In genomic region chr2:20179755-20180594, GRCh38 we compare ENCODE assay signal across 1 cellular context.
TF ChIP-seq lines count a peak whose summit lies in the region.

No MANE protein-coding gene starts in this region.

TF ChIP-seq in HepG2, 621 proteins besides CTCF, POLR2A, EP300 and RAD21 (continued from another document and continues in another):
- TF ChIP-seq THAP9 (CRISPR knock-in tag; IDR thresholded peaks at IDR 0.05; ENCODE audit: borderline replicate concordance) (peak; percentile 49; the same call in 1 of the 2 replicates), ZNF256 (CRISPR knock-in tag; conservative IDR thresholded peaks at IDR 0.05) (no peak), IRF9 (CRISPR knock-in tag; IDR thresholded peaks at IDR 0.05; ENCODE audit: borderline replicate concordance) (no peak; the same call in 1 of the 2 replicates), PATZ1 (CRISPR knock-in tag; IDR thresholded peaks at IDR 0.05) (peak; percentile 70), MLX (CRISPR knock-in tag; IDR thresholded peaks at IDR 0.05) (no peak), ATF5 (CRISPR knock-in tag; IDR thresholded peaks at IDR 0.05; ENCODE audit: low read depth) (no peak; the same call in 1 of the 2 replicates), ZNF343 (CRISPR knock-in tag; IDR thresholded peaks at IDR 0.05) (no peak), ZNF775 (CRISPR knock-in tag; IDR thresholded peaks at IDR 0.05; ENCODE audit: borderline replicate concordance) (0 out of 2 replicates have a peak, but pooled peaks have one; percentile 25), ZNF598 (CRISPR knock-in tag; IDR thresholded peaks at IDR 0.05; ENCODE audit: borderline replicate concordance) (peak; percentile 98), HNRNPL (IDR thresholded peaks at IDR 0.05; ENCODE audit: low read depth, low read length) (peak; percentile 100), JUNB (CRISPR knock-in tag; IDR thresholded peaks at IDR 0.05; ENCODE audit: borderline replicate concordance) (no peak), MZF1 (CRISPR knock-in tag; IDR thresholded peaks at IDR 0.05; ENCODE audit: borderline replicate concordance) (no peak), ZNF501 (CRISPR knock-in tag; IDR thresholded peaks at IDR 0.05) (no peak), TOPORS (CRISPR knock-in tag; IDR thresholded peaks at IDR 0.05) (peak; percentile 90), TERF1 (CRISPR knock-in tag; IDR thresholded peaks at IDR 0.05) (no peak), CAMTA2 (CRISPR knock-in tag; IDR thresholded peaks at IDR 0.05; ENCODE audit: borderline replicate concordance) (no peak), SCMH1 (CRISPR knock-in tag; IDR thresholded peaks at IDR 0.05; ENCODE audit: borderline replicate concordance) (no peak), SP140L (CRISPR knock-in tag; IDR thresholded peaks at IDR 0.05; ENCODE audit: borderline replicate concordance) (no peak), SMAD3 (CRISPR knock-in tag; IDR thresholded peaks at IDR 0.05) (no peak), SOX6 (IDR thresholded peaks at IDR 0.05) (no peak), SOX6 (CRISPR knock-in tag; IDR thresholded peaks at IDR 0.05) (peak; percentile 76), ZNF740 (CRISPR knock-in tag; IDR thresholded peaks at IDR 0.05) (no peak), ZNF543 (CRISPR knock-in tag; IDR thresholded peaks at IDR 0.05) (peak; percentile 50; the same call in 1 of the 2 replicates), POLR2AphosphoS2 (IDR thresholded peaks at IDR 0.05; ENCODE audit: low read depth, low read length) (no peak), AKNA (CRISPR knock-in tag; IDR thresholded peaks at IDR 0.05; ENCODE audit: borderline replicate concordance) (no peak), KMT2B (CRISPR knock-in tag; IDR thresholded peaks at IDR 0.05) (no peak), ZNF572 (CRISPR knock-in tag; IDR thresholded peaks at IDR 0.05) (no peak), MXD4 (CRISPR knock-in tag; IDR thresholded peaks at IDR 0.05) (peak; percentile 78; the same call in 1 of the 2 replicates), ZNF839 (CRISPR knock-in tag; IDR thresholded peaks at IDR 0.05; ENCODE audit: borderline replicate concordance) (no peak; the same call in 1 of the 2 replicates), MNT (IDR thresholded peaks at IDR 0.05) (no peak), ZNF280B (CRISPR knock-in tag; IDR thresholded peaks at IDR 0.05; ENCODE audit: borderline replicate concordance) (peak; percentile 49; the same call in 1 of the 2 replicates), TCF7 (IDR thresholded peaks at IDR 0.05; ENCODE audit: low read depth) (no peak), ZFAT (CRISPR knock-in tag; conservative IDR thresholded peaks at IDR 0.05) (no peak)
- TF ChIP-seq, protein P1, sequence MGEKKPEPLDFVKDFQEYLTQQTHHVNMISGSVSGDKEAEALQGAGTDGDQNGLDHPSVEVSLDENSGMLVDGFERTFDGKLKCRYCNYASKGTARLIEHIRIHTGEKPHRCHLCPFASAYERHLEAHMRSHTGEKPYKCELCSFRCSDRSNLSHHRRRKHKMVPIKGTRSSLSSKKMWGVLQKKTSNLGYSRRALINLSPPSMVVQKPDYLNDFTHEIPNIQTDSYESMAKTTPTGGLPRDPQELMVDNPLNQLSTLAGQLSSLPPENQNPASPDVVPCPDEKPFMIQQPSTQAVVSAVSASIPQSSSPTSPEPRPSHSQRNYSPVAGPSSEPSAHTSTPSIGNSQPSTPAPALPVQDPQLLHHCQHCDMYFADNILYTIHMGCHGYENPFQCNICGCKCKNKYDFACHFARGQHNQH (CRISPR knock-in tag; IDR thresholded peaks at IDR 0.05): peak; percentile 67
- TF ChIP-seq, protein P2, sequence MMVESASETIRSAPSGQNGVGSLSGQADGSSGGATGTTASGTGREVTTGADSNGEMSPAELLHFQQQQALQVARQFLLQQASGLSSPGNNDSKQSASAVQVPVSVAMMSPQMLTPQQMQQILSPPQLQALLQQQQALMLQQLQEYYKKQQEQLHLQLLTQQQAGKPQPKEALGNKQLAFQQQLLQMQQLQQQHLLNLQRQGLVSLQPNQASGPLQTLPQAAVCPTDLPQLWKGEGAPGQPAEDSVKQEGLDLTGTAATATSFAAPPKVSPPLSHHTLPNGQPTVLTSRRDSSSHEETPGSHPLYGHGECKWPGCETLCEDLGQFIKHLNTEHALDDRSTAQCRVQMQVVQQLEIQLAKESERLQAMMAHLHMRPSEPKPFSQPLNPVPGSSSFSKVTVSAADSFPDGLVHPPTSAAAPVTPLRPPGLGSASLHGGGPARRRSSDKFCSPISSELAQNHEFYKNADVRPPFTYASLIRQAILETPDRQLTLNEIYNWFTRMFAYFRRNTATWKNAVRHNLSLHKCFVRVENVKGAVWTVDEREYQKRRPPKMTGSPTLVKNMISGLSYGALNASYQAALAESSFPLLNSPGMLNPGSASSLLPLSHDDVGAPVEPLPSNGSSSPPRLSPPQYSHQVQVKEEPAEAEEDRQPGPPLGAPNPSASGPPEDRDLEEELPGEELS (CRISPR knock-in tag; IDR thresholded peaks at IDR 0.05): 0 out of 2 replicates have a peak, but pooled peaks have one; percentile 7
- TF ChIP-seq, protein P3, sequence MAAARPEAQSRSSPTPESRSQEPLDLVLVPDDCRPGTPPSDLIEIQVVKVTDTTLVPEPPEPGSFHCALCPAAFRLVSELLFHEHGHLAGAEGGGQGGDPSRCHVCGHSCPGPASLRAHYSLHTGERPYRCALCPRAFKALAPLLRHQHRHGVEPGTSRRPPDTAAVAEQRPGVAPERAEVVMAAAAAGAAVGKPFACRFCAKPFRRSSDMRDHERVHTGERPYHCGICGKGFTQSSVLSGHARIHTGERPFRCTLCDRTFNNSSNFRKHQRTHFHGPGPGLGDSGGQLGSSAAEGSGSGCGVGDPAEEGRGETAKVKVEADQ (CRISPR knock-in tag; IDR thresholded peaks at IDR 0.05; ENCODE audit: borderline replicate concordance): no peak
